20 cellular contexts compared by ENCODE assay signal in genomic region chr16:49530396-49530795, GRCh38.
DNase-seq lines count a peak whose midpoint lies in the region; ATAC-seq and TF ChIP-seq lines count a peak whose summit lies in the region.
"Had no signal": no experiment of that assay in that cellular context is flagged by ENCODE, and none has a peak within 500 bp of the region (broad histone marks: within the 10 kb centered on the region; RNA-seq: fewer than 3 reads in every experiment).

No MANE protein-coding gene starts in this region.

- peaks cover 4% of the 10 kb centered on the region for H3K27me3 ChIP-seq in RWPE2 (ENCODE audit: insufficient read depth, poor library complexity, severe bottlenecking)
- H3K27me3 ChIP-seq in mesenchymal stem cell (ENCODE audit: control insufficient read depth in 1 of 2, insufficient read depth in 1 of 2, low read length in 2 of 2) = peaks cover 5 to 11% of the 10 kb centered on the region in 2 experiments
- H3K27me3 ChIP-seq: ovary, right lobe of liver had no signal

- no peak overlapping the region for H4K8ac ChIP-seq in mesenchymal stem cell (ENCODE audit: low read length)

- H3K4me3 ChIP-seq in RWPE2 (ENCODE audit: severe bottlenecking) (no peak overlapping the region), mesenchymal stem cell (ENCODE audit: insufficient read depth in 1 of 2, low read depth in 1 of 2, low read length in 2 of 2) (no peak overlapping the region)
- H3K4me3 ChIP-seq: ovary, right lobe of liver, thoracic aorta had no signal

- no peak overlapping the region for H4K91ac ChIP-seq in mesenchymal stem cell (ENCODE audit: low read length)

- no peak overlapping the region for H3K4me2 ChIP-seq in mesenchymal stem cell (ENCODE audit: low read length, poor library complexity, severe bottlenecking)

- H3K9me3 ChIP-seq in RWPE2 (ENCODE audit: severe bottlenecking) (no peaks in the 10 kb centered on the region), mesenchymal stem cell (ENCODE audit: control insufficient read depth, low read length) (no peaks in the 10 kb centered on the region)
- H3K9me3 ChIP-seq: ovary, right lobe of liver, thoracic aorta had no signal

- H3K18ac ChIP-seq in mesenchymal stem cell (ENCODE audit: low read depth in 1 of 2, low read length in 2 of 2) = peak overlapping the region; percentile 42 to 49

- ATAC-seq in RWPE2 (ENCODE audit: low read depth) (no peak), GM18873 (IDR thresholded peaks at IDR 0.05; ENCODE audit: low FRiP score, unreplicated experiment) (no peak)
- ATAC-seq: right lobe of liver had no signal

- H3K4me1 ChIP-seq in RWPE2 (ENCODE audit: insufficient read depth, poor library complexity, severe bottlenecking) (no peaks in the 10 kb centered on the region), mesenchymal stem cell (ENCODE audit: control insufficient read depth, insufficient read depth, low read depth, low read length) (peaks cover 2% of the 10 kb centered on the region)
- H3K4me1 ChIP-seq: right lobe of liver had no signal

- no peak overlapping the region for H2BK15ac ChIP-seq in mesenchymal stem cell (ENCODE audit: low read depth, poor library complexity, severe bottlenecking)

- WGBS in mesenchymal stem cell = 43% methylated on average over 7 of the region's 10 CpGs

- H3K9ac ChIP-seq in mesenchymal stem cell (ENCODE audit: low read length) = no peak overlapping the region

- peak; percentile 78 for DNase-seq in KBM-7
- peak; percentile 15 for DNase-seq in RWPE2 (ENCODE audit: low spot score)
- peak; percentile 1 for DNase-seq in mesenchymal stem cell
- no peak for DNase-seq in activated gamma-delta T cell (lab: John Stamatoyannopoulos, UW)
- no peak for DNase-seq in Ammon's horn (ENCODE audit: low spot score)
- no peak for DNase-seq in NCI-H82 (lab: John Stamatoyannopoulos, UW)
- DNase-seq: activated CD4-positive, alpha-beta T cell treated with anti-CD3 and anti-CD28 coated beads, Interleukin-2, amount 50 U/mL, for 48 hours; activated CD4-positive, CD25-positive, alpha-beta regulatory T cell; activated naive CD8-positive, alpha-beta T cell treated with anti-CD3 and anti-CD28 coated beads, Interleukin-2, amount 10 ng/mL, durations not matched to agents 7 days and 5 days; GF-D8; NCI-H1092 treated with DMSO at 0.1 percent for 48 hours; NCI-H1930; ovary; right lobe of liver; SHP77; stimulated activated CD4-positive, alpha-beta T cell treated with anti-CD3 and anti-CD28 coated beads, Interleukin-4, amount 100 ng/mL, for 4 hours; stimulated activated naive CD4-positive, alpha-beta T cell treated with Interleukin-2 at 50 U/mL for 16 hours; T-helper 9 cell had no signal

- in situ Hi-C loops in KBM-7 (cut with MboI; ENCODE audit: low pct_unique_long_range_greater_than_20kb, low sequenced_read_pairs) = no loop called here

- no peak overlapping the region for H2BK12ac ChIP-seq in mesenchymal stem cell (ENCODE audit: low read length in 2 of 2)

- H3K27ac ChIP-seq in RWPE2 (ENCODE audit: poor library complexity, severe bottlenecking) (no peak overlapping the region), mesenchymal stem cell (ENCODE audit: low read length, poor library complexity, severe bottlenecking) (no peak overlapping the region)
- H3K27ac ChIP-seq: ovary, right lobe of liver, thoracic aorta had no signal

- no peaks in the 10 kb centered on the region for H3K79me1 ChIP-seq in mesenchymal stem cell (replicated peaks; ENCODE audit: low read length, poor library complexity, severe bottlenecking)

- H3K36me3 ChIP-seq in RWPE2 (ENCODE audit: low read depth) (no peaks in the 10 kb centered on the region), mesenchymal stem cell (ENCODE audit: control insufficient read depth in 1 of 2, insufficient read depth in 2 of 2, low read depth in 1 of 2, low read length in 2 of 2) (no peaks in the 10 kb centered on the region)
- H3K36me3 ChIP-seq: ovary, right lobe of liver, thoracic aorta had no signal

- H2AK5ac ChIP-seq in mesenchymal stem cell (ENCODE audit: low read length, severe bottlenecking) = no peak overlapping the region

- no peak for TF ChIP-seq CTCF in RWPE2 (IDR thresholded peaks at IDR 0.05; ENCODE audit: poor library complexity, severe bottlenecking)

- H3K14ac ChIP-seq in mesenchymal stem cell (ENCODE audit: low read length in 2 of 2) = no peak overlapping the region

- H3K23ac ChIP-seq in mesenchymal stem cell (ENCODE audit: low read length in 2 of 2) = no peak overlapping the region

- no peak overlapping the region for H3K4ac ChIP-seq in mesenchymal stem cell (ENCODE audit: low read depth in 1 of 2, low read length in 2 of 2)

- no peak overlapping the region for H2BK120ac ChIP-seq in mesenchymal stem cell (ENCODE audit: low read depth, low read length)

- H2AFZ ChIP-seq in mesenchymal stem cell (ENCODE audit: low read depth, low read length) = no peak overlapping the region

- H2BK5ac ChIP-seq in mesenchymal stem cell (ENCODE audit: low read depth, low read length, poor library complexity, severe bottlenecking) = no peak overlapping the region

Comparison
In these comparisons a context has a peak if more than half of its experiments do, and no peak if none do; other contexts are left out.
1. DNase-seq: peak in KBM-7 (single experiment), RWPE2 (single experiment) and mesenchymal stem cell (single experiment); none in activated gamma-delta T cell (single experiment), Ammon's horn (single experiment) and NCI-H82 (single experiment).